ENCODE assay signal across 27 cellular contexts in genomic region chr1:10291705-10292104, GRCh38.
"Had no signal": no experiment of that assay in that cellular context is flagged by ENCODE, and none has a peak within 500 bp of the region (broad histone marks: within the 10 kb centered on the region; RNA-seq: fewer than 3 reads in every experiment).

No MANE protein-coding gene starts in this region.

- H3K4me1 Mint-ChIP-seq: activated T-helper 17 cell treated with anti-CD3 and anti-CD28 coated beads, Interleukin-2, amount 50 U/mL, for 72 hours; immature natural killer cell; mesothelial cell of epicardium; natural killer cell; stimulated activated naive B cell treated with anti-CD40 and anti-IgM and Interleukin-4, amounts not matched to agents 10 μg/mL and 1 μg/mL and 100 μg/mL, for 72 hours; WTC11 had no signal

- H3K27me3 Mint-ChIP-seq: activated naive CD8-positive, alpha-beta T cell; activated T-cell treated with anti-CD3 and anti-CD28 coated beads, Interleukin-2, amount 50 U/mL, for 24 hours; activated T-helper 17 cell treated with anti-CD3 and anti-CD28 coated beads, Interleukin-2, amount 50 U/mL, for 72 hours; stimulated activated naive B cell treated with anti-CD40 and anti-IgM and Interleukin-4, amounts not matched to agents 10 μg/mL and 1 μg/mL and 100 μg/mL, for 72 hours; type B pancreatic cell had no signal

- H3K79me2 ChIP-seq: hepatocyte had no signal

- H3K27ac ChIP-seq: hepatocyte, prostate gland, thoracic aorta had no signal

- H3K9me3 ChIP-seq: breast epithelium, left lung, prostate gland, thoracic aorta had no signal

- FAIRE-seq: astrocyte had no signal

- H3K4me2 ChIP-seq: hepatocyte had no signal

- H3K27ac Mint-ChIP-seq: activated naive CD8-positive, alpha-beta T cell; activated T-cell treated with anti-CD3 and anti-CD28 coated beads, Interleukin-2, amount 50 U/mL, for 24 hours; activated T-helper 17 cell treated with anti-CD3 and anti-CD28 coated beads, Interleukin-2, amount 50 U/mL, for 72 hours; immature natural killer cell; mesothelial cell of epicardium; natural killer cell; stimulated activated naive B cell treated with anti-CD40 and anti-IgM and Interleukin-4, amounts not matched to agents 10 μg/mL and 1 μg/mL and 100 μg/mL, for 72 hours; T-helper 1 cell treated with Interleukin-12 subunit alpha and Interleukin-12 subunit beta and Interleukin-4 antibody, amounts not matched to agents 30 μg/mL and 1 μg/mL, for 36 hours; type B pancreatic cell; WTC11 had no signal

- ATAC-seq: activated T-helper 17 cell treated with anti-CD3 and anti-CD28 coated beads, Interleukin-2, amount 50 U/mL, for 72 hours; esophagus mucosa; left lung; natural killer cell; right cardiac atrium; stimulated activated naive B cell treated with anti-CD40 and anti-IgM and Interleukin-4, amounts not matched to agents 10 μg/mL and 1 μg/mL and 100 μg/mL, for 72 hours; WTC11 had no signal

- H3K9me3 Mint-ChIP-seq: activated T-cell treated with anti-CD3 and anti-CD28 coated beads, Interleukin-2, amount 50 U/mL, for 24 hours; activated T-helper 17 cell treated with anti-CD3 and anti-CD28 coated beads, Interleukin-2, amount 50 U/mL, for 72 hours; immature natural killer cell; mesothelial cell of epicardium; natural killer cell; stimulated activated naive B cell treated with anti-CD40 and anti-IgM and Interleukin-4, amounts not matched to agents 10 μg/mL and 1 μg/mL and 100 μg/mL, for 72 hours; T-helper 1 cell treated with Interleukin-12 subunit alpha and Interleukin-12 subunit beta and Interleukin-4 antibody, amounts not matched to agents 30 μg/mL and 1 μg/mL, for 36 hours; type B pancreatic cell; WTC11 had no signal

- DNase-seq: activated CD8-positive, alpha-beta memory T cell treated with anti-CD3 and anti-CD28 coated beads for 24 hours; activated CD8-positive, alpha-beta memory T cell treated with anti-CD3 and anti-CD28 coated beads, Interleukin-2, amount 50 U/mL, for 4 hours; activated naive CD4-positive, alpha-beta T cell; activated T-cell treated with anti-CD3 and anti-CD28 coated beads, Interleukin-2, amount 50 U/mL, for 24 hours; effector CD8-positive, alpha-beta T cell; foreskin melanocyte; glutamatergic neuron; immature natural killer cell; left lung; natural killer cell; right cardiac atrium; stimulated activated CD4-positive, alpha-beta T cell treated with anti-CD3 and anti-CD28 coated beads, Interleukin-2, amount 100 ng/mL, for 24 hours; stimulated activated naive B cell treated with anti-CD40 and anti-IgM and Interleukin-4, amounts not matched to agents 10 μg/mL and 1 μg/mL and 100 μg/mL, for 72 hours; T1000 had no signal

- H3K27me3 ChIP-seq: breast epithelium, hepatocyte, left lung had no signal

- H3K4me1 ChIP-seq: prostate gland had no signal

- H3K4me3 Mint-ChIP-seq: activated naive CD8-positive, alpha-beta T cell; activated T-cell treated with anti-CD3 and anti-CD28 coated beads, Interleukin-2, amount 50 U/mL, for 24 hours; activated T-helper 17 cell treated with anti-CD3 and anti-CD28 coated beads, Interleukin-2, amount 50 U/mL, for 72 hours; immature natural killer cell; mesothelial cell of epicardium; natural killer cell; stimulated activated naive B cell treated with anti-CD40 and anti-IgM and Interleukin-4, amounts not matched to agents 10 μg/mL and 1 μg/mL and 100 μg/mL, for 72 hours; T-helper 1 cell treated with Interleukin-12 subunit alpha and Interleukin-12 subunit beta and Interleukin-4 antibody, amounts not matched to agents 30 μg/mL and 1 μg/mL, for 36 hours; type B pancreatic cell; WTC11 had no signal

- H2AFZ ChIP-seq: hepatocyte had no signal

- H3K36me3 ChIP-seq: breast epithelium, prostate gland had no signal

- H3K4me3 ChIP-seq: breast epithelium, hepatocyte, left lung, prostate gland, skin epidermis, thoracic aorta had no signal
